ENCODE assay signal across 22 cellular contexts in genomic region chr3:144265527-144266100, GRCh38.
DNase-seq lines count a peak whose midpoint lies in the region; ATAC-seq, FAIRE-seq and TF ChIP-seq lines count a peak whose summit lies in the region.
"Had no signal": no experiment of that assay in that cellular context is flagged by ENCODE, and none has a peak within 500 bp of the region (broad histone marks: within the 10 kb centered on the region; RNA-seq: fewer than 3 reads in every experiment).

No MANE protein-coding gene starts in this region.

- no peak for FAIRE-seq in GM12891 (lab: Jason Lieb, UNC)
- no peak for FAIRE-seq in HTR-8/SVneo (lab: Jason Lieb, UNC)
- FAIRE-seq: H1 had no signal

- ATAC-seq in HG03521 (IDR thresholded peaks at IDR 0.05; ENCODE audit: unreplicated experiment) (no peak), GM19351 (IDR thresholded peaks at IDR 0.05; ENCODE audit: unreplicated experiment) (no peak)
- ATAC-seq: T-cell had no signal

- DNase-seq in GM12891 (ENCODE audit: insufficient read length, low spot score) (no peak), NOMO-1 treated with dmso at 0.1 percent for 144 hours (lab: John Stamatoyannopoulos, UW; ENCODE audit: unreplicated experiment) (peak; percentile 62), cerebellum (ENCODE audit: low spot score) (peak; percentile 2), medulla oblongata (ENCODE audit: extremely low spot score) (peak; percentile 38), NCI-H2029 treated with DMSO at 0.1 percent for 48 hours (lab: John Stamatoyannopoulos, UW) (no peak), HTR-8/SVneo (ENCODE audit: insufficient read length, low spot score) (no peak)
- DNase-seq: activated CD4-positive, alpha-beta T cell treated with anti-CD3 and anti-CD28 coated beads, Interleukin-2, amount 50 U/mL, for 4 hours; activated naive CD4-positive, alpha-beta T cell; activated T-cell treated with anti-CD3 and anti-CD28 coated beads for 4 hours; amygdala; COR-L47; effector CD8-positive, alpha-beta T cell; EL; Karpas-422; NCI-H1436; NCI-H2171 treated with DMSO at 0.1 percent for 48 hours; stimulated activated naive CD4-positive, alpha-beta T cell; T-cell; WERI-Rb-1 had no signal

- TF ChIP-seq POLR2A in GM12891 (IDR thresholded peaks at IDR 0.05; ENCODE audit: low read depth, low read length) = no peak

TF ChIP-seq in GM12891, 5 proteins besides CTCF, POLR2A, EP300 and RAD21:
- TF ChIP-seq SPI1 (IDR thresholded peaks at IDR 0.05; ENCODE audit: low read depth, low read length) = peak; percentile 76
- TF ChIP-seq POLR2AphosphoS5 (IDR thresholded peaks at IDR 0.05; ENCODE audit: low read depth, low read length) = no peak
TF ChIP-seq in GM12891: peak in this region for 1.

Comparison
In these comparisons a context has a peak if more than half of its experiments do, and no peak if none do; other contexts are left out.
1. DNase-seq: peak in NOMO-1 treated with dmso at 0.1 percent for 144 hours (single experiment), cerebellum (single experiment) and medulla oblongata (single experiment); none in GM12891 (single experiment), NCI-H2029 treated with DMSO at 0.1 percent for 48 hours (single experiment) and HTR-8/SVneo (single experiment).